In genomic region chr9:35658894-35659220, GRCh38 we compare ENCODE assay signal across 1 cellular context.
TF ChIP-seq lines count a peak whose summit lies in the region.

No MANE protein-coding gene starts in this region.

TF ChIP-seq in neural cell, 6 proteins besides CTCF, POLR2A, EP300 and RAD21 (continued from another document):
- no peak for TF ChIP-seq MXI1 (conservative IDR thresholded peaks at IDR 0.05; ENCODE audit: poor library complexity, severe bottlenecking)
